20 cellular contexts compared by ENCODE assay signal in the genomic region with DNA sequence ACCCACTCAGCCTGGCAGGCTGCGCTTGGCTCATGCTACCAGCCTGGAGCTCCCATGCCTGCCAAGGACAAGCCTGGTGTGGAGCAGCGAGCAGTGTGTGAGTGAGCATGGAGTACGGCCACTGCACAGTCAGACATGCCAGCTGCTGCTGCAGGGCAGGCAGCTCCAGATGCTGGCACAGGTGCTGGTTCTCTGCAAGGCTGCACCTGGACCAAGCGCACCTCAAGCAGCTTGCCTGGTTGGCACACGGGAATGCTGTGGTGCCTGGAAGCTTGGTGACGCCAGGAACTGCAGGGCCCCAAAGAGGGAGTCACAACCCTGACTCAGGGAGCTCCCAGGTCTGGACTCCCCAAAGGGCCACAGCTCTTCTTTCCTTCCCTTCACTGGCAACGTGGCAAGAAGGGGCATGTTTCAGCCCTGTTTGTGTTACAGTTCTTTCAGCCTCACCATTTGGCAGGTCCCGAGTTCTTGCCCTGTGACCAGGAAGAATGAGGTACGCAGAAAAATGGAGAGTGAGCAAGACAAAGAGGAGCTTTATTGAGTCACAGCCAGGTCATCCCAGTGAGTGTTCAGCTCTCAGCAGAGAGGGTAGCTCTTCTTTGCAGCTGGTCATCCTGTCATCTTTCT. TPM values are rescaled to one million over a fixed set of nuclear protein-coding genes. Genes with fewer than 3 reads are reported as not detected.
DNase-seq lines count a peak whose midpoint lies in the region; ATAC-seq, FAIRE-seq and TF ChIP-seq lines count a peak whose summit lies in the region.
"Had no signal": no experiment of that assay in that cellular context is flagged by ENCODE, and none has a peak within 500 bp of the region (broad histone marks: within the 10 kb centered on the region; RNA-seq: fewer than 3 reads in every experiment).

No MANE protein-coding gene starts in this region.

- no peak overlapping the region for H3K4me3 Mint-ChIP-seq in MCF 10A (ENCODE audit: unreplicated experiment)
- H3K4me3 Mint-ChIP-seq: mesothelial cell of epicardium had no signal

- intact Hi-C loops in Right ventricle myocardium inferior (cut with DNase I) (no loop called here), cardiac septum (cut with DNase I) (no loop called here), MCF 10A (cut with micrococcal nuclease) (no loop called here), aorta (cut with DNase I) (no loop called here)

- H3K27me3 Mint-ChIP-seq in MCF 10A (ENCODE audit: insufficient read depth, unreplicated experiment) = no peaks in the 10 kb centered on the region

- H3K27ac ChIP-seq in keratinocyte (ENCODE audit: control insufficient read depth, insufficient read depth, low read length) (peak overlapping the region; percentile 64), aorta (ENCODE audit: low read depth in 1 of 2, low read length in 2 of 2) (no peak overlapping the region)
- H3K27ac ChIP-seq: C4-2B, upper lobe of left lung had no signal

- ATAC-seq in Right ventricle myocardium inferior = peak; percentile 88
- ATAC-seq in aorta (ENCODE audit: low FRiP score) = peak; percentile 69
- no peak for ATAC-seq in GM21390 (IDR thresholded peaks at IDR 0.05; ENCODE audit: unreplicated experiment)

- H3K4me3 ChIP-seq in keratinocyte (ENCODE audit: control insufficient read depth in 2 of 3, extremely low read depth in 1 of 3, insufficient read depth in 2 of 3, low read depth in 1 of 3, low read length in 3 of 3) (no peak overlapping the region), aorta (ENCODE audit: low read length in 2 of 2) (no peak overlapping the region)
- H3K4me3 ChIP-seq: A549, upper lobe of left lung had no signal

- peaks cover 33% of the 10 kb centered on the region for H3K4me1 ChIP-seq in keratinocyte (ENCODE audit: control insufficient read depth, extremely low read depth, insufficient read depth, low read length)
- H3K4me1 ChIP-seq in aorta (ENCODE audit: control insufficient read depth in 1 of 2, insufficient read depth in 2 of 2, low read length in 2 of 2) = no peaks in the 10 kb centered on the region
- H3K4me1 ChIP-seq: A549 had no signal

- H4K20me1 ChIP-seq in keratinocyte (ENCODE audit: control insufficient read depth, extremely low read depth, insufficient read depth, low read length) = no peaks in the 10 kb centered on the region

- BruUV-seq in MCF 10A (replicated peaks; lab: Mats Ljungman, UMichigan) = no TSS peak

- H3K27ac Mint-ChIP-seq in MCF 10A (ENCODE audit: low read depth, unreplicated experiment) = peak overlapping the region; percentile 64
- H3K27ac Mint-ChIP-seq: mesothelial cell of epicardium had no signal

- peaks cover 0 to 2% of the 10 kb centered on the region in 2 experiments for H3K36me3 ChIP-seq in keratinocyte (ENCODE audit: control insufficient read depth in 2 of 2, extremely low read depth in 1 of 2, insufficient read depth in 2 of 2, low read length in 2 of 2)
- H3K36me3 ChIP-seq in aorta (ENCODE audit: control insufficient read depth in 1 of 2, insufficient read depth in 2 of 2, low read length in 1 of 2) = no peaks in the 10 kb centered on the region
- H3K36me3 ChIP-seq: upper lobe of left lung had no signal

- FAIRE-seq in keratinocyte (lab: Jason Lieb, UNC) = peak; percentile 97
- FAIRE-seq: A549, islet of Langerhans had no signal

- H3K4me1 Mint-ChIP-seq in MCF 10A (ENCODE audit: insufficient read depth, unreplicated experiment) = peaks cover 17% of the 10 kb centered on the region

- POLR2A ChIA-PET in MCF 10A (lab: Yijun Ruan, JAX) = interaction anchor here (0.6 to 10.1 kb wide), 15 partner anchors 10 to 410 kb away, joined by 3 to 128 read pairs (median 4); partner anchors contain the start of genes ACOT7 and HES2

- peak overlapping the region; percentile 22 for H3K4me2 ChIP-seq in keratinocyte (ENCODE audit: control insufficient read depth, extremely low read depth, insufficient read depth, low read depth, low read length)
- H3K4me2 ChIP-seq: A549 had no signal

- peaks cover 5% of the 10 kb centered on the region for H3K36me3 Mint-ChIP-seq in MCF 10A (ENCODE audit: insufficient read depth, unreplicated experiment)

- peak overlapping the region; percentile 66 for H3K9ac ChIP-seq in keratinocyte (ENCODE audit: control insufficient read depth, extremely low read depth, insufficient read depth, low read length)

- dilution Hi-C loops in keratinocyte (cut with MboI; ENCODE audit: extremely low pct_ligation_motif_present, low sequenced_read_pairs) = no loop called here

- no peaks in the 10 kb centered on the region for H3K9me3 Mint-ChIP-seq in MCF 10A (ENCODE audit: unreplicated experiment)

- H3K9me1 ChIP-seq in keratinocyte (ENCODE audit: control insufficient read depth, extremely low read depth, insufficient read depth, low read length) = no peaks in the 10 kb centered on the region

- WGBS in aorta, 2 donors = 25 to 35% methylated on average over 9 of the region's 9 CpGs

- H2AFZ ChIP-seq in keratinocyte (ENCODE audit: control insufficient read depth, low read length) = no peak overlapping the region

- DNase-seq in Right ventricle myocardium inferior (ENCODE audit: missing footprints) (no peak), cardiac septum (ENCODE audit: low spot score) (no peak), MCF 10A (ENCODE audit: unreplicated experiment) (peak; percentile 69), keratinocyte (ENCODE audit: low read depth, low spot score) (peak; percentile 99), aorta (peak in 1 of 2 donors; percentile 70)
- DNase-seq in stimulated activated CD4-positive, alpha-beta T cell treated with anti-CD3 and anti-CD28 coated beads, Interleukin-1b, Interleukin-23, amount 100 ng/mL, for 48 hours = no peak
- no peak for DNase-seq in stimulated activated CD4-positive, alpha-beta T cell treated with anti-CD3 and anti-CD28 coated beads, Interleukin-12 subunit alpha, Interleukin-12 subunit beta, amount 100 ng/mL, for 4 hours
- DNase-seq: activated CD8-positive, alpha-beta memory T cell treated with anti-CD3 and anti-CD28 coated beads, Interleukin-2, amount 50 U/mL, for 4 hours; cortex of kidney; KG1; NCI-H1092 treated with DMSO at 0.1 percent for 48 hours; stimulated activated naive CD4-positive, alpha-beta T cell; T-helper 9 cell; upper lobe of left lung had no signal

- TF ChIP-seq CTCF in MCF 10A (IDR thresholded peaks at IDR 0.05; ENCODE audit: unreplicated experiment) = no peak
- TF ChIP-seq CTCF in keratinocyte (optimal IDR thresholded peaks at IDR 0.05 in 1 of 3, IDR thresholded peaks at IDR 0.05 in 1 of 3, conservative IDR thresholded peaks at IDR 0.05 in 1 of 3; ENCODE audit: extremely low read depth in 1 of 3, insufficient read depth in 2 of 3, low read length in 3 of 3) = no peak

- CTCF ChIA-PET in MCF 10A (lab: Yijun Ruan, JAX) = interaction anchor here (0.6 to 3.4 kb wide), 18 partner anchors 9 to 163 kb away, joined by 3 to 30 read pairs (median 4); partner anchors contain the start of gene ACOT7

- H3K9me3 ChIP-seq in keratinocyte (ENCODE audit: control insufficient read depth, low read depth, low read length) (peaks cover 7% of the 10 kb centered on the region), aorta (ENCODE audit: control insufficient read depth, low read length) (no peaks in the 10 kb centered on the region)
- H3K9me3 ChIP-seq: A549, upper lobe of left lung had no signal

- peaks cover 41% of the 10 kb centered on the region for H3K79me2 ChIP-seq in keratinocyte (ENCODE audit: control insufficient read depth, insufficient read depth, low read length)

- H3K27me3 ChIP-seq in keratinocyte (ENCODE audit: control insufficient read depth, extremely low read depth, insufficient read depth, low read length) (no peaks in the 10 kb centered on the region), aorta (ENCODE audit: control insufficient read depth in 1 of 2, insufficient read depth in 2 of 2, low read length in 1 of 2) (no peaks in the 10 kb centered on the region)
- H3K27me3 ChIP-seq: upper lobe of left lung had no signal

RNA-seq across cellular contexts. Expression of gene ACOT7, which starts 26.1 kb away (rescaled TPM):
- total RNA-seq in Right ventricle myocardium inferior = 9.8 TPM
- total RNA-seq in cardiac septum = 13.8 TPM
- total RNA-seq in MCF 10A (2022) = 110 and 117 TPM in 2 replicates
- 195 to 349 TPM (median 226 TPM) in 3 replicates for polyA plus RNA-seq in keratinocyte
- polyA plus RNA-seq in keratinocyte (2011; ENCODE audit: low read depth) = 45.1 TPM
- 181 and 317 TPM in 2 replicates for polyA plus RNA-seq in keratinocyte (2011; cell fraction: cytosol; rRNA removed)
- polyA plus RNA-seq in keratinocyte (2011; cell fraction: nucleus; rRNA removed) = 182 and 242 TPM in 2 replicates
- polyA plus RNA-seq in keratinocyte (2012; ENCODE audit: low replicate concordance) = 89.4 and 275 TPM in 2 replicates
- 126 to 203 TPM (median 149 TPM) in 3 replicates for polyA minus RNA-seq in keratinocyte
- polyA minus RNA-seq in keratinocyte (2011; cell fraction: cytosol; rRNA and poly(A)+ RNA removed) = 156 TPM
- polyA minus RNA-seq in keratinocyte (2011; cell fraction: nucleus; rRNA and poly(A)+ RNA removed) = 79.8 and 80.3 TPM in 2 replicates
- total RNA-seq in aorta = 10 to 100 TPM; 12.5 to 20.9 TPM
- polyA plus RNA-seq in aorta = 10 to 100 TPM; 14.4 to 22.6 TPM

RNA-seq across cellular contexts. Expression of gene HES2, which starts 52.2 kb away (rescaled TPM):
- total RNA-seq in Right ventricle myocardium inferior (not detected), cardiac septum (not detected), MCF 10A (2022) (5.0 and 7.6 TPM in 2 replicates), aorta (under 1 TPM in 1 of 2 donors, not detected in 1; 0.49 TPM)
- polyA plus RNA-seq in keratinocyte (30.1 to 51.6 TPM (median 33.9 TPM) in 3 replicates), aorta (1 to 10 TPM in 1 of 2 donors, not detected in 1; 1.4 TPM)
- 20.4 TPM for polyA plus RNA-seq in keratinocyte (2011; ENCODE audit: low read depth)
- 32.5 and 63.3 TPM in 2 replicates for polyA plus RNA-seq in keratinocyte (2011; cell fraction: cytosol; rRNA removed)
- polyA plus RNA-seq in keratinocyte (2011; cell fraction: nucleus; rRNA removed) = 70.8 and 105 TPM in 2 replicates
- 52.0 and 70.3 TPM in 2 replicates for polyA plus RNA-seq in keratinocyte (2012; ENCODE audit: low replicate concordance)
- 26.9 to 42.5 TPM (median 37.1 TPM) in 3 replicates for polyA minus RNA-seq in keratinocyte
- polyA minus RNA-seq in keratinocyte (2011; cell fraction: cytosol; rRNA and poly(A)+ RNA removed) = 90.9 TPM
- 79.5 and 80.0 TPM in 2 replicates for polyA minus RNA-seq in keratinocyte (2011; cell fraction: nucleus; rRNA and poly(A)+ RNA removed)
- total RNA-seq: skeletal muscle tissue had no signal

RNA-seq across cellular contexts. Expression of gene ESPN, which starts 57.1 kb away (rescaled TPM):
- total RNA-seq in Right ventricle myocardium inferior = 0.24 TPM
- 0.32 TPM for total RNA-seq in cardiac septum
- total RNA-seq in MCF 10A (2022) = 0.68 TPM in 1 of 2 replicates, not detected in the other
- 0.47 to 3.6 TPM (median 1.2 TPM) in 3 replicates for polyA plus RNA-seq in keratinocyte
- polyA plus RNA-seq in keratinocyte (2011; ENCODE audit: low read depth) = 4.3 TPM
- 1.0 and 4.6 TPM in 2 replicates for polyA plus RNA-seq in keratinocyte (2011; cell fraction: cytosol; rRNA removed)
- polyA plus RNA-seq in keratinocyte (2011; cell fraction: nucleus; rRNA removed) = 7.3 and 11.3 TPM in 2 replicates
- 2.4 and 17.9 TPM in 2 replicates for polyA plus RNA-seq in keratinocyte (2012; ENCODE audit: low replicate concordance)
- polyA minus RNA-seq in keratinocyte = 0.48 to 4.3 TPM (median 2.2 TPM) in 3 replicates
- polyA minus RNA-seq in keratinocyte (2011; cell fraction: cytosol; rRNA and poly(A)+ RNA removed) = 13.4 TPM
- polyA minus RNA-seq in keratinocyte (2011; cell fraction: nucleus; rRNA and poly(A)+ RNA removed) = 3.1 and 3.3 TPM in 2 replicates
- under 1 TPM; 0.29 to 0.84 TPM for total RNA-seq in aorta
- polyA plus RNA-seq in aorta = 10 to 100 TPM in 1 of 2 donors, under 1 TPM in 1; 0.54 to 28.7 TPM

Comparison
In these comparisons a context has a peak if more than half of its experiments do, and no peak if none do; other contexts are left out.
1. DNase-seq: peak in MCF 10A (single experiment) and keratinocyte (single experiment); none in Right ventricle myocardium inferior (single experiment), cardiac septum (single experiment), stimulated activated CD4-positive, alpha-beta T cell treated with anti-CD3 and anti-CD28 coated beads, Interleukin-1b, Interleukin-23, amount 100 ng/mL, for 48 hours (single experiment) and stimulated activated CD4-positive, alpha-beta T cell treated with anti-CD3 and anti-CD28 coated beads, Interleukin-12 subunit alpha, Interleukin-12 subunit beta, amount 100 ng/mL, for 4 hours (single experiment).